8 cellular contexts compared by ENCODE assay signal in genomic region chr11:4636962-4637661, GRCh38.
A peak's percentile ranks its signal among the peaks of the same experiment; 100 is the strongest.
DNase-seq lines count a peak whose midpoint lies in the region; ATAC-seq and TF ChIP-seq lines count a peak whose summit lies in the region.

Gene OR51D1, plus strand, starts transcription at chr11:4637477. Its CDS starts 2,314 bp downstream, at chr11:4639791.

- H3K36me3 ChIP-seq in HUES6 (ENCODE audit: control insufficient read depth, insufficient read depth, low read length) (no peaks in the 10 kb centered on the region), OCI-LY3 (replicated peaks; ENCODE audit: low read depth, low read length) (no peaks in the 10 kb centered on the region)

- H3K4me1 Mint-ChIP-seq in nephron = no peaks in the 10 kb centered on the region

- H3K36me3 Mint-ChIP-seq in nephron (ENCODE audit: low read depth) = no peaks in the 10 kb centered on the region

- peak within 1 kb of the TSS; percentile 91 for H3K4me2 ChIP-seq in OCI-LY3 (ENCODE audit: low read length)

- DNase-seq in DMS79 (lab: John Stamatoyannopoulos, UW) = peak; percentile 5
- peak; percentile 58 for DNase-seq in activated T-cell treated with anti-CD3 and anti-CD28 coated beads for 4 hours
- peak; percentile 68 for DNase-seq in fibroblast of mammary gland (ENCODE audit: low read depth)
- peak; percentile 74 for DNase-seq in stimulated activated naive CD8-positive, alpha-beta T cell treated with anti-CD3 and anti-CD28 coated beads, Interleukin-15, Interleukin-2, amounts not matched to agents 100 U/mL and 50 U/mL, for 24 hours

- no peak within 1 kb of the TSS for H3K27ac ChIP-seq in HUES6 (ENCODE audit: low read depth, low read length)
- H3K27ac ChIP-seq in OCI-LY3 (ENCODE audit: low read length) = no peak within 1 kb of the TSS

- H3K4me1 ChIP-seq in HUES6 (ENCODE audit: control insufficient read depth, insufficient read depth, low read length) = no peaks in the 10 kb centered on the region; the same call in 1 of the 2 replicates
- peaks cover 4% of the 10 kb centered on the region for H3K4me1 ChIP-seq in OCI-LY3 (ENCODE audit: low read length)

- no peaks in the 10 kb centered on the region for H4K20me1 ChIP-seq in OCI-LY3 (ENCODE audit: insufficient read depth, low read length)

- peak within 1 kb of the TSS; percentile 86 for H2AFZ ChIP-seq in OCI-LY3 (ENCODE audit: low read depth, low read length)

- H3K27me3 Mint-ChIP-seq in nephron (ENCODE audit: low read depth) = no peaks in the 10 kb centered on the region

- peaks cover 29% of the 10 kb centered on the region for H3K27me3 ChIP-seq in HUES6 (ENCODE audit: control insufficient read depth, insufficient read depth, low read length)
- 0 out of 2 replicates have a peak, but pooled peaks cover 5% of the 10 kb centered on the region for H3K27me3 ChIP-seq in OCI-LY3 (ENCODE audit: low read depth, low read length)

- no peaks in the 10 kb centered on the region for H3K79me2 ChIP-seq in OCI-LY3 (ENCODE audit: low read length)

- no peaks in the 10 kb centered on the region for H3K9me3 Mint-ChIP-seq in nephron

- H3K4me3 Mint-ChIP-seq in nephron = no peak within 1 kb of the TSS

- peak; percentile 97 for ATAC-seq in GM21528 (IDR thresholded peaks at IDR 0.05; ENCODE audit: low FRiP score, unreplicated experiment)
- ATAC-seq in stimulated activated naive CD8-positive, alpha-beta T cell treated with anti-CD3 and anti-CD28 coated beads, Interleukin-15, Interleukin-2, amounts not matched to agents 100 U/mL and 50 U/mL, for 24 hours = peak; percentile 82

- no peaks in the 10 kb centered on the region for H3K9me3 ChIP-seq in HUES6 (ENCODE audit: control insufficient read depth, insufficient read depth, low read depth, low read length)
- no peaks in the 10 kb centered on the region for H3K9me3 ChIP-seq in OCI-LY3 (ENCODE audit: insufficient read depth, low read length)

- peak within 1 kb of the TSS; percentile 52 for H3K4me3 ChIP-seq in HUES6 (ENCODE audit: low read depth, low read length)
- H3K4me3 ChIP-seq in OCI-LY3 (ENCODE audit: low read length) = peak within 1 kb of the TSS; percentile 71
- H3K4me3 ChIP-seq in fibroblast of mammary gland (ENCODE audit: control insufficient read depth, low read depth, low read length) = no peak within 1 kb of the TSS

- H3K9ac ChIP-seq in HUES6 (ENCODE audit: low read length) = no peak within 1 kb of the TSS
- H3K9ac ChIP-seq in OCI-LY3 (ENCODE audit: low read length) = peak within 1 kb of the TSS; percentile 45

- H3K27ac Mint-ChIP-seq in nephron = no peak within 1 kb of the TSS

- peak; percentile 86 for TF ChIP-seq CTCF in OCI-LY3 (IDR thresholded peaks at IDR 0.05; ENCODE audit: low read depth, low read length)
- peak; percentile 87 for TF ChIP-seq CTCF in fibroblast of mammary gland (conservative IDR thresholded peaks at IDR 0.05; ENCODE audit: control insufficient read depth, insufficient read depth, low read depth, low read length)
- peak; percentile 82 to 93 (median 92) for TF ChIP-seq CTCF in nephron (IDR thresholded peaks at IDR 0.05; ENCODE audit: unreplicated experiment in 3 of 3)

Comparison
In these comparisons a context has a peak if more than half of its experiments do, and no peak if none do; other contexts are left out.
1. DNase-seq: peak in every context shown above with its lines; median percentile 74 in stimulated activated naive CD8-positive, alpha-beta T cell treated with anti-CD3 and anti-CD28 coated beads, Interleukin-15, Interleukin-2, amounts not matched to agents 100 U/mL and 50 U/mL, for 24 hours; 68 in fibroblast of mammary gland; 58 in activated T-cell treated with anti-CD3 and anti-CD28 coated beads for 4 hours; 5 in DMS79.